Comparison of ENCODE assay signal across 4 cellular contexts in the genomic region with DNA sequence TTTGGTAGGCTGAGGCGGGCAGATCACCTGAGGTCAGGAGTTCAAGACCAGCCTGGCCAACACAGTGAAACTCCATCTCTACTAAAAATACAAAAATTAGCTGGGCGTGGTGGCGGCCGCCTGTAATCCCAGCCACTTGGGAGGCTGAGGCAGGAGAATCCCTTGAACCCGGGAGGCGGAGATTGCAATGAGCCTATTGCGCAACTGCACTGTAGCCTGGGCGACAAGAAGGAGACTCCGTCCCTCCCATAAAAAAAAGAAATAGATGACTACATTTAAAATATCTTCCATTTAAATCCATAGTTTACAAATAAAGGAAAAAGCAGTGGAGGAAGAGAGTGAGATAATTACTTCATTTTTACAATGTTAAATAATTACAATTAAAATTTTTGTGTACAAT.
TF ChIP-seq lines count a peak whose summit lies in the region.

No MANE protein-coding gene starts in this region.

TF ChIP-seq in A549, 52 proteins besides CTCF, POLR2A, EP300 and RAD21:
- TF ChIP-seq CEBPB (IDR thresholded peaks at IDR 0.05), result peak; percentile 76 to 90; a peak in 3 of 4 replicates

TF ChIP-seq in IMR-90, 13 proteins besides CTCF, POLR2A, EP300 and RAD21:
- TF ChIP-seq CEBPB (IDR thresholded peaks at IDR 0.05; ENCODE audit: low read depth, low read length), result peak; percentile 88

TF ChIP-seq in K562, 482 proteins besides CTCF, POLR2A, EP300 and RAD21:
- TF ChIP-seq CEBPB (tag; IDR thresholded peaks at IDR 0.05) (peak; percentile 93), RFX1 (IDR thresholded peaks at IDR 0.05) (peak; percentile 29; the same call in 1 of the 2 replicates), CEBPG (CRISPR knock-in tag; IDR thresholded peaks at IDR 0.05) (peak; percentile 58), CEBPG (tag; conservative IDR thresholded peaks at IDR 0.05 in 1 of 2, IDR thresholded peaks at IDR 0.05 in 1 of 2) (peak; percentile 73 to 96), IRF9 (tag; IDR thresholded peaks at IDR 0.05) (peak; percentile 62; the same call in 1 of the 2 replicates)

TF ChIP-seq in HepG2, 621 proteins besides CTCF, POLR2A, EP300 and RAD21:
- TF ChIP-seq ZNF460 (CRISPR knock-in tag; IDR thresholded peaks at IDR 0.05; ENCODE audit: borderline replicate concordance) (peak; percentile 14; the same call in 1 of the 2 replicates), CEBPB (IDR thresholded peaks at IDR 0.05; ENCODE audit: borderline replicate concordance, low read depth, low read length) (peak; percentile 91), CEBPG (CRISPR knock-in tag; IDR thresholded peaks at IDR 0.05) (peak; percentile 77)
